ENCODE assay signal across 16 cellular contexts in genomic region chr11:20964985-20965384, GRCh38.
"Had no signal": no experiment of that assay in that cellular context is flagged by ENCODE, and none has a peak within 500 bp of the region (broad histone marks: within the 10 kb centered on the region; RNA-seq: fewer than 3 reads in every experiment).

No MANE protein-coding gene starts in this region.

- H3K4me3 ChIP-seq: coronary artery, heart right ventricle, neural progenitor cell, right atrium auricular region, skin epidermis, tibial artery had no signal

- H3K27me3 ChIP-seq: heart right ventricle, neural progenitor cell, right atrium auricular region, tibial artery had no signal

- H3K4me2 ChIP-seq: neural progenitor cell had no signal

- H3K27ac ChIP-seq: coronary artery, heart right ventricle, neural progenitor cell, right atrium auricular region, skin epidermis had no signal

- H3K9me3 ChIP-seq: heart right ventricle, right atrium auricular region, tibial artery had no signal

- FAIRE-seq: endometrium had no signal

- H3K9ac ChIP-seq: neural progenitor cell had no signal

- H3K36me3 ChIP-seq: heart right ventricle, neural progenitor cell, right atrium auricular region, tibial artery had no signal

- ATAC-seq: activated naive CD4-positive, alpha-beta T cell treated with anti-CD3 and anti-CD28 coated beads, Interleukin-2, amount 50 U/mL, for 72 hours; heart right ventricle; naive thymus-derived CD4-positive, alpha-beta T cell; stimulated activated naive CD8-positive, alpha-beta T cell treated with anti-CD3 and anti-CD28 coated beads, Interleukin-15, Interleukin-2, amounts not matched to agents 100 U/mL and 50 U/mL, for 24 hours; T-helper 17 cell had no signal

- H3K4me1 ChIP-seq: heart right ventricle, right atrium auricular region had no signal

- DNase-seq: activated CD4-positive, alpha-beta T cell treated with anti-CD3 and anti-CD28 coated beads, Interleukin-2, amount 50 U/mL, for 4 hours; activated gamma-delta T cell; heart right ventricle; left cardiac atrium; mesendoderm; naive thymus-derived CD4-positive, alpha-beta T cell; stimulated activated naive CD8-positive, alpha-beta T cell treated with anti-CD3 and anti-CD28 coated beads, Interleukin-15, Interleukin-2, amounts not matched to agents 100 U/mL and 50 U/mL, for 24 hours; substantia nigra; T-helper 17 cell; tibial artery had no signal

- H2AFZ ChIP-seq: neural progenitor cell had no signal
